In the genomic region with DNA sequence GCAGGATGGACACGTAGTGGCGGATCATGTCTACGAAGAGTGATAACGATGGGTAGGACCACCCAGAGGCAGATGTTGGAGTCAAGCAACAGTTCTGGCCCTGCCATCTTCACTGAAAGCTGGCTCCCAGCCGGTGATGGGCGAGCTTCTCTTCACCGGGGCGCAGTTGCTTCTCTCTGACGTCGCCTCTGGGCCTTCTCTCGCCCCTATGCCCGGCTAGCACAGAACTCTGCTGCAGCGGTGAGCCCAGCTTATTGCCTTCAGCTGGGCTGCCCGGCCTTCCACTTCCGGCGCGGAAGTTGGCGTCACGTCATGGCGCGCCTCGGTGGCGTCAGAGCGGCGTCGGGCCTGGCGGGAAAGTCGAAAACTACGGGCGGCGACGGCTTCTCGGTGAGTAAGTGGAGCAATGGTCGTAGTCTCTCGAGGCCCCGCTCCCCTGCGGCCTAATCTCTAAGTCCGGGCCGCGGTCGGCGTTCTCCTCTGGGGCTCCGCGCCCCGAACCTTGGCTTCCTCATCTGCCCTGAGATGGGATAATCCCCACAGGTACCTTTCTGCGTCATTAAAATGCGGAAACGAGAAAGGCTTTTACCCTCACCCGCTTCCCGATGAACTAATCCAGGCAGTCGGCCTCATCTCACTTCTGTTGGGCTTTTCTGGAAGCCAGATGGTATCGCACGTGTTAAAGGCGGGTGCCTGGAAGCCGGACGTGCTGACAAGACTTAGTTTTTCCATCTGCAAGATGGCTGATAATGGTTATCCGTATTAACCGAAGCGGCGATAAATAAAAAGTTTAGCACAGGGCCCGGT, we compare ENCODE assay signal across 1 cellular context.
TF ChIP-seq lines count a peak whose summit lies in the region.

FANCD2 (plus strand) TSS at position 354 of the 807 bp plus-strand sequence. CDS start 2,221 bp downstream, outside the sequence.

TF ChIP-seq in WTC11, 78 proteins besides CTCF, POLR2A, EP300 and RAD21 (continued from another document and continues in another):
- TF ChIP-seq ZNF532 (CRISPR knock-in tag; IDR thresholded peaks at IDR 0.05; ENCODE audit: borderline replicate concordance) = no peak
- TF ChIP-seq ZNF423 (CRISPR knock-in tag; IDR thresholded peaks at IDR 0.05) = no peak
- peak; percentile 67; the same call in 1 of the 2 replicates for TF ChIP-seq FOXP1 (CRISPR knock-in tag; IDR thresholded peaks at IDR 0.05; ENCODE audit: borderline replicate concordance)
- 0 out of 2 replicates have a peak, but pooled peaks have one; percentile 26 for TF ChIP-seq NR2C2 (CRISPR knock-in tag; IDR thresholded peaks at IDR 0.05)
- 0 out of 2 replicates have a peak, but pooled peaks have one; percentile 10 for TF ChIP-seq ZNF317 (CRISPR knock-in tag; IDR thresholded peaks at IDR 0.05; ENCODE audit: borderline replicate concordance, low read depth)
- no peak for TF ChIP-seq ERG (CRISPR knock-in tag; IDR thresholded peaks at IDR 0.05)
- peak; percentile 89 for TF ChIP-seq ETV6 (CRISPR knock-in tag; IDR thresholded peaks at IDR 0.05)
- no peak for TF ChIP-seq ZNF512 (CRISPR knock-in tag; IDR thresholded peaks at IDR 0.05; ENCODE audit: borderline replicate concordance)
- no peak for TF ChIP-seq TCF7 (CRISPR knock-in tag; IDR thresholded peaks at IDR 0.05; ENCODE audit: low read depth)
- no peak for TF ChIP-seq EMX1 (CRISPR knock-in tag; IDR thresholded peaks at IDR 0.05)
- TF ChIP-seq RORB (CRISPR knock-in tag; IDR thresholded peaks at IDR 0.05) = no peak
- TF ChIP-seq, protein P1, sequence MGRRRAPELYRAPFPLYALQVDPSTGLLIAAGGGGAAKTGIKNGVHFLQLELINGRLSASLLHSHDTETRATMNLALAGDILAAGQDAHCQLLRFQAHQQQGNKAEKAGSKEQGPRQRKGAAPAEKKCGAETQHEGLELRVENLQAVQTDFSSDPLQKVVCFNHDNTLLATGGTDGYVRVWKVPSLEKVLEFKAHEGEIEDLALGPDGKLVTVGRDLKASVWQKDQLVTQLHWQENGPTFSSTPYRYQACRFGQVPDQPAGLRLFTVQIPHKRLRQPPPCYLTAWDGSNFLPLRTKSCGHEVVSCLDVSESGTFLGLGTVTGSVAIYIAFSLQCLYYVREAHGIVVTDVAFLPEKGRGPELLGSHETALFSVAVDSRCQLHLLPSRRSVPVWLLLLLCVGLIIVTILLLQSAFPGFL (CRISPR knock-in tag; IDR thresholded peaks at IDR 0.05; ENCODE audit: borderline replicate concordance) = no peak
- TF ChIP-seq, protein P2, sequence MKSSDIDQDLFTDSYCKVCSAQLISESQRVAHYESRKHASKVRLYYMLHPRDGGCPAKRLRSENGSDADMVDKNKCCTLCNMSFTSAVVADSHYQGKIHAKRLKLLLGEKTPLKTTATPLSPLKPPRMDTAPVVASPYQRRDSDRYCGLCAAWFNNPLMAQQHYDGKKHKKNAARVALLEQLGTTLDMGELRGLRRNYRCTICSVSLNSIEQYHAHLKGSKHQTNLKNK (CRISPR knock-in tag; IDR thresholded peaks at IDR 0.05) = no peak
- TF ChIP-seq SMAD3 (CRISPR knock-in tag; IDR thresholded peaks at IDR 0.05; ENCODE audit: borderline replicate concordance) = peak; percentile 66; the same call in 1 of the 2 replicates
- TF ChIP-seq MXD4 (CRISPR knock-in tag; IDR thresholded peaks at IDR 0.05; ENCODE audit: borderline replicate concordance) = no peak
- no peak for TF ChIP-seq ATF2 (CRISPR knock-in tag; IDR thresholded peaks at IDR 0.05; ENCODE audit: borderline replicate concordance, low read depth)
- no peak for TF ChIP-seq TEAD4 (CRISPR knock-in tag; IDR thresholded peaks at IDR 0.05)
- TF ChIP-seq ZNF425 (CRISPR knock-in tag; conservative IDR thresholded peaks at IDR 0.05) = no peak
- no peak for TF ChIP-seq JAZF1 (CRISPR knock-in tag; IDR thresholded peaks at IDR 0.05)
- peak; percentile 88; the same call in 1 of the 2 replicates for TF ChIP-seq NFE2L1 (CRISPR knock-in tag; IDR thresholded peaks at IDR 0.05)
- TF ChIP-seq, protein P3, sequence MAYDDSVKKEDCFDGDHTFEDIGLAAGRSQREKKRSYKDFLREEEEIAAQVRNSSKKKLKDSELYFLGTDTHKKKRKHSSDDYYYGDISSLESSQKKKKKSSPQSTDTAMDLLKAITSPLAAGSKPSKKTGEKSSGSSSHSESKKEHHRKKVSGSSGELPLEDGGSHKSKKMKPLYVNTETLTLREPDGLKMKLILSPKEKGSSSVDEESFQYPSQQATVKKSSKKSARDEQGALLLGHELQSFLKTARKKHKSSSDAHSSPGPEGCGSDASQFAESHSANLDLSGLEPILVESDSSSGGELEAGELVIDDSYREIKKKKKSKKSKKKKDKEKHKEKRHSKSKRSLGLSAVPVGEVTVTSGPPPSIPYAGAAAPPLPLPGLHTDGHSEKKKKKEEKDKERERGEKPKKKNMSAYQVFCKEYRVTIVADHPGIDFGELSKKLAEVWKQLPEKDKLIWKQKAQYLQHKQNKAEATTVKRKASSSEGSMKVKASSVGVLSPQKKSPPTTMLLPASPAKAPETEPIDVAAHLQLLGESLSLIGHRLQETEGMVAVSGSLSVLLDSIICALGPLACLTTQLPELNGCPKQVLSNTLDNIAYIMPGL (CRISPR knock-in tag; IDR thresholded peaks at IDR 0.05) = peak; percentile 83
- peak; percentile 96 for TF ChIP-seq GABPB1 (CRISPR knock-in tag; IDR thresholded peaks at IDR 0.05)
- TF ChIP-seq ZNF232 (CRISPR knock-in tag; IDR thresholded peaks at IDR 0.05) = peak; percentile 70; the same call in 1 of the 2 replicates
- no peak; the same call in 1 of the 2 replicates for TF ChIP-seq JUN (CRISPR knock-in tag; IDR thresholded peaks at IDR 0.05)
- TF ChIP-seq, protein P4, sequence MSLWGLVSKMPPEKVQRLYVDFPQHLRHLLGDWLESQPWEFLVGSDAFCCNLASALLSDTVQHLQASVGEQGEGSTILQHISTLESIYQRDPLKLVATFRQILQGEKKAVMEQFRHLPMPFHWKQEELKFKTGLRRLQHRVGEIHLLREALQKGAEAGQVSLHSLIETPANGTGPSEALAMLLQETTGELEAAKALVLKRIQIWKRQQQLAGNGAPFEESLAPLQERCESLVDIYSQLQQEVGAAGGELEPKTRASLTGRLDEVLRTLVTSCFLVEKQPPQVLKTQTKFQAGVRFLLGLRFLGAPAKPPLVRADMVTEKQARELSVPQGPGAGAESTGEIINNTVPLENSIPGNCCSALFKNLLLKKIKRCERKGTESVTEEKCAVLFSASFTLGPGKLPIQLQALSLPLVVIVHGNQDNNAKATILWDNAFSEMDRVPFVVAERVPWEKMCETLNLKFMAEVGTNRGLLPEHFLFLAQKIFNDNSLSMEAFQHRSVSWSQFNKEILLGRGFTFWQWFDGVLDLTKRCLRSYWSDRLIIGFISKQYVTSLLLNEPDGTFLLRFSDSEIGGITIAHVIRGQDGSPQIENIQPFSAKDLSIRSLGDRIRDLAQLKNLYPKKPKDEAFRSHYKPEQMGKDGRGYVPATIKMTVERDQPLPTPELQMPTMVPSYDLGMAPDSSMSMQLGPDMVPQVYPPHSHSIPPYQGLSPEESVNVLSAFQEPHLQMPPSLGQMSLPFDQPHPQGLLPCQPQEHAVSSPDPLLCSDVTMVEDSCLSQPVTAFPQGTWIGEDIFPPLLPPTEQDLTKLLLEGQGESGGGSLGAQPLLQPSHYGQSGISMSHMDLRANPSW (CRISPR knock-in tag; conservative IDR thresholded peaks at IDR 0.05; ENCODE audit: low read depth) = no peak
- no peak for TF ChIP-seq SMAD4 (CRISPR knock-in tag; IDR thresholded peaks at IDR 0.05)
- TF ChIP-seq ZNF396 (CRISPR knock-in tag; IDR thresholded peaks at IDR 0.05; ENCODE audit: borderline replicate concordance) = no peak
- no peak for TF ChIP-seq ZNF416 (CRISPR knock-in tag; IDR thresholded peaks at IDR 0.05)
- TF ChIP-seq GRHL2 (CRISPR knock-in tag; IDR thresholded peaks at IDR 0.05; ENCODE audit: insufficient replicate concordance, severe bottlenecking) = no peak
- no peak for TF ChIP-seq CBFB (CRISPR knock-in tag; IDR thresholded peaks at IDR 0.05; ENCODE audit: low read depth)
- no peak for TF ChIP-seq ZNF121 (CRISPR knock-in tag; IDR thresholded peaks at IDR 0.05)
- TF ChIP-seq, protein P5, sequence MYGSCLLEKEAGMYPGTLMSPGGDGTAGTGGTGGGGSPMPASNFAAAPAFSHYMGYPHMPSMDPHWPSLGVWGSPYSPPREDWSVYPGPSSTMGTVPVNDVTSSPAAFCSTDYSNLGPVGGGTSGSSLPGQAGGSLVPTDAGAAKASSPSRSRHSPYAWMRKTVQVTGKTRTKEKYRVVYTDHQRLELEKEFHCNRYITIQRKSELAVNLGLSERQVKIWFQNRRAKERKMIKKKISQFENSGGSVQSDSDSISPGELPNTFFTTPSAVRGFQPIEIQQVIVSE (CRISPR knock-in tag; IDR thresholded peaks at IDR 0.05; ENCODE audit: borderline replicate concordance) = no peak
- TF ChIP-seq, protein P6, sequence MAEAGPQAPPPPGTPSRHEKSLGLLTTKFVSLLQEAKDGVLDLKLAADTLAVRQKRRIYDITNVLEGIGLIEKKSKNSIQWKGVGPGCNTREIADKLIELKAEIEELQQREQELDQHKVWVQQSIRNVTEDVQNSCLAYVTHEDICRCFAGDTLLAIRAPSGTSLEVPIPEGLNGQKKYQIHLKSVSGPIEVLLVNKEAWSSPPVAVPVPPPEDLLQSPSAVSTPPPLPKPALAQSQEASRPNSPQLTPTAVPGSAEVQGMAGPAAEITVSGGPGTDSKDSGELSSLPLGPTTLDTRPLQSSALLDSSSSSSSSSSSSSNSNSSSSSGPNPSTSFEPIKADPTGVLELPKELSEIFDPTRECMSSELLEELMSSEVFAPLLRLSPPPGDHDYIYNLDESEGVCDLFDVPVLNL (CRISPR knock-in tag; IDR thresholded peaks at IDR 0.05; ENCODE audit: borderline replicate concordance, low read depth) = peak; percentile 100
